8 cellular contexts compared by ENCODE assay signal in genomic region chr1:243253927-243254232, GRCh38. TPM values are rescaled to one million over a fixed set of nuclear protein-coding genes. Genes with fewer than 3 reads are reported as not detected.
DNase-seq lines count a peak whose midpoint lies in the region; ATAC-seq and TF ChIP-seq lines count a peak whose summit lies in the region.

No MANE protein-coding gene starts in this region.

- H3K27me3 ChIP-seq in spleen (replicated peaks in 1 of 7), result no peaks in the 10 kb centered on the region

- ATAC-seq in T-helper 17 cell (no peak), GM21717 (IDR thresholded peaks at IDR 0.05; ENCODE audit: unreplicated experiment) (no peak), GM21786 (IDR thresholded peaks at IDR 0.05; ENCODE audit: unreplicated experiment) (no peak), HG02588 (IDR thresholded peaks at IDR 0.05; ENCODE audit: unreplicated experiment) (no peak)

- peak overlapping the region; percentile 97 to 99 (median 98) for H3K27ac ChIP-seq in spleen

- intact Hi-C loops in spleen (cut with DNase I; ENCODE audit: low total_unique reads), result no loop called here

- no peak for TF ChIP-seq POLR2A in spleen (IDR thresholded peaks at IDR 0.05)

- no peaks in the 10 kb centered on the region for H3K36me3 Mint-ChIP-seq in T-helper 1 cell treated with Interleukin-12 subunit alpha and Interleukin-12 subunit beta and Interleukin-4 antibody, amounts not matched to agents 30 μg/mL and 1 μg/mL, for 36 hours (ENCODE audit: low read depth)
- H3K36me3 Mint-ChIP-seq in T-helper 17 cell (ENCODE audit: low read depth), result no peaks in the 10 kb centered on the region

- DNase-seq in T-helper 1 cell (no peak), T-helper 17 cell (no peak), globus pallidus (ENCODE audit: low spot score) (peak; percentile 58), spleen (no peak)

- WGBS in spleen, 5 donors, result 5 to 9% (median 6%) methylated on average over 4 of the region's 4 CpGs

- no peaks in the 10 kb centered on the region for H3K36me3 ChIP-seq in spleen

- H3K4me3 ChIP-seq in spleen, result peak overlapping the region; percentile 44 to 97 (median 80)

- H3K27me3 Mint-ChIP-seq in T-helper 1 cell treated with Interleukin-12 subunit alpha and Interleukin-12 subunit beta and Interleukin-4 antibody, amounts not matched to agents 30 μg/mL and 1 μg/mL, for 36 hours (ENCODE audit: low read depth), result no peaks in the 10 kb centered on the region
- no peaks in the 10 kb centered on the region for H3K27me3 Mint-ChIP-seq in T-helper 17 cell

- H3K9me3 Mint-ChIP-seq in T-helper 1 cell treated with Interleukin-12 subunit alpha and Interleukin-12 subunit beta and Interleukin-4 antibody, amounts not matched to agents 30 μg/mL and 1 μg/mL, for 36 hours, result no peaks in the 10 kb centered on the region

- no peaks in the 10 kb centered on the region for H3K9me3 ChIP-seq in T-helper 17 cell (ENCODE audit: control insufficient read depth, low read length, poor library complexity, severe bottlenecking)
- H3K9me3 ChIP-seq in spleen, result no peaks in the 10 kb centered on the region

- H3K4me1 ChIP-seq in spleen, result peaks cover 22 to 86% (median 55%) of the 10 kb centered on the region in 6 donors

- TF ChIP-seq CTCF in spleen (IDR thresholded peaks at IDR 0.05 in 8 of 11, conservative IDR thresholded peaks at IDR 0.05 in 3 of 11), result no peak

- H3K4me3 Mint-ChIP-seq in T-helper 1 cell treated with Interleukin-12 subunit alpha and Interleukin-12 subunit beta and Interleukin-4 antibody, amounts not matched to agents 30 μg/mL and 1 μg/mL, for 36 hours, result peak overlapping the region; percentile 88
- H3K4me3 Mint-ChIP-seq in T-helper 17 cell, result peak overlapping the region; percentile 99

- H3K4me1 Mint-ChIP-seq in T-helper 1 cell treated with Interleukin-12 subunit alpha and Interleukin-12 subunit beta and Interleukin-4 antibody, amounts not matched to agents 30 μg/mL and 1 μg/mL, for 36 hours (ENCODE audit: low read depth), result peaks cover 32% of the 10 kb centered on the region
- peaks cover 18% of the 10 kb centered on the region for H3K4me1 Mint-ChIP-seq in T-helper 17 cell

- H3K27ac Mint-ChIP-seq in T-helper 1 cell treated with Interleukin-12 subunit alpha and Interleukin-12 subunit beta and Interleukin-4 antibody, amounts not matched to agents 30 μg/mL and 1 μg/mL, for 36 hours, result peak overlapping the region; percentile 81
- peak overlapping the region; percentile 99 for H3K27ac Mint-ChIP-seq in T-helper 17 cell

RNA-seq across cellular contexts. Expression of gene CEP170, which starts 1.2 kb away (rescaled TPM):
- total RNA-seq in T-helper 17 cell, result 10 to 100 TPM; 26.0 to 26.5 TPM
- 10 to 100 TPM; 59.5 to 92.8 (median 81.7) TPM for total RNA-seq in spleen
- 10 to 100 TPM; 17.3 to 21.2 (median 18.0) TPM for polyA plus RNA-seq in spleen

RNA-seq across cellular contexts. Expression of gene SDCCAG8, which starts 2.0 kb away (rescaled TPM):
- total RNA-seq in T-helper 17 cell (10 to 100 TPM; 25.7 to 36.9 TPM), spleen (10 to 100 TPM; 37.5 to 79.3 (median 55.1) TPM)
- 10 to 100 TPM; 14.8 to 25.4 (median 18.9) TPM for polyA plus RNA-seq in spleen
